9 cellular contexts compared by ENCODE assay signal in genomic region chr21:15221799-15222386, GRCh38.
DNase-seq lines count a peak whose midpoint lies in the region; ATAC-seq and TF ChIP-seq lines count a peak whose summit lies in the region.
"Had no signal": no experiment of that assay in that cellular context is flagged by ENCODE, and none has a peak within 500 bp of the region (broad histone marks: within the 10 kb centered on the region; RNA-seq: fewer than 3 reads in every experiment).

No MANE protein-coding gene starts in this region.

- H3K4me1 ChIP-seq in psoas muscle: peaks cover 26% of the 10 kb centered on the region
- H3K4me1 ChIP-seq in OCI-LY7 (ENCODE audit: insufficient read depth, low read length, poor library complexity, severe bottlenecking): no peaks in the 10 kb centered on the region

- no peaks in the 10 kb centered on the region for H3K9me2 ChIP-seq in OCI-LY7 (ENCODE audit: insufficient read depth, low read length)

- intact Hi-C loops in psoas muscle (cut with DNase I): loop anchor here in 1 of 2 donors (5.0 to 10.0 kb wide), 3 partner anchors 100 to 263 kb away; no protein-coding TSS in a partner anchor
- intact Hi-C loops in OCI-LY7 (cut with micrococcal nuclease; ENCODE audit: unreplicated experiment): no loop called here

- ATAC-seq in esophagus mucosa (peak; percentile 94), psoas muscle (peak; percentile 97 to 99 (median 98)), HG02981 (IDR thresholded peaks at IDR 0.05; ENCODE audit: unreplicated experiment) (no peak)

- H4K20me1 ChIP-seq in OCI-LY7 (ENCODE audit: insufficient read depth, low read length): no peaks in the 10 kb centered on the region

- H3K4me3 ChIP-seq in psoas muscle (no peak overlapping the region), OCI-LY7 (ENCODE audit: low read depth, low read length, poor library complexity, severe bottlenecking) (no peak overlapping the region)
- H3K4me3 ChIP-seq: skin epidermis had no signal

- no peaks in the 10 kb centered on the region for H3K79me2 ChIP-seq in OCI-LY7 (ENCODE audit: insufficient read depth, low read depth, low read length)

- H3K9me3 ChIP-seq in psoas muscle: no peaks in the 10 kb centered on the region
- no peaks in the 10 kb centered on the region for H3K9me3 ChIP-seq in OCI-LY7 (ENCODE audit: low read length)

- peak; percentile 72 for DNase-seq in HCEC 1CT
- peak; percentile 97 for DNase-seq in NCI-H82 (lab: John Stamatoyannopoulos, UW)
- DNase-seq in psoas muscle: peak; percentile 50 to 57
- DNase-seq in OCI-LY7 (ENCODE audit: low spot score): no peak
- no peak for DNase-seq in midbrain (lab: John Stamatoyannopoulos, UW)
- no peak for DNase-seq in activated CD8-positive, alpha-beta memory T cell treated with anti-CD3 and anti-CD28 coated beads, Interleukin-2, amount 50 U/mL, for 4 hours

- no peak overlapping the region for H2AFZ ChIP-seq in OCI-LY7 (ENCODE audit: low read length)

- H3K4me2 ChIP-seq in OCI-LY7 (ENCODE audit: low read length): no peak overlapping the region

- no TSS peak for BruUV-seq in OCI-LY7 (replicated peaks; lab: Mats Ljungman, UMichigan)

- no peaks in the 10 kb centered on the region for H3K36me3 ChIP-seq in psoas muscle (ENCODE audit: insufficient read depth in 1 of 2, low read depth in 1 of 2)
- no peaks in the 10 kb centered on the region for H3K36me3 ChIP-seq in OCI-LY7 (ENCODE audit: insufficient read depth, low read length)

- CTCF ChIA-PET in OCI-LY7 (lab: Charles Lee; ENCODE audit: unreplicated experiment): no interaction called here

- POLR2A ChIA-PET in OCI-LY7 (lab: Charles Lee): interaction anchor here (0.7 to 1.4 kb wide), 2 partner anchors 10 kb away, joined by 3 to 4 read pairs; no protein-coding TSS in a partner anchor

- no peak for TF ChIP-seq CTCF in psoas muscle (IDR thresholded peaks at IDR 0.05)
- no peak for TF ChIP-seq CTCF in OCI-LY7 (conservative IDR thresholded peaks at IDR 0.05; ENCODE audit: low read length)

- H3K27ac ChIP-seq in psoas muscle (peak overlapping the region; percentile 55), OCI-LY7 (ENCODE audit: low read depth, low read length, poor library complexity, severe bottlenecking) (no peak overlapping the region)

- H3K27me3 ChIP-seq in psoas muscle (ENCODE audit: insufficient read depth in 3 of 3, low read length in 2 of 3): no peaks in the 10 kb centered on the region

Comparison
In these comparisons a context has a peak if more than half of its experiments do, and no peak if none do; other contexts are left out.
1. DNase-seq: peak in HCEC 1CT (single experiment), NCI-H82 (single experiment) and psoas muscle (2 of 2); none in OCI-LY7 (single experiment), midbrain (single experiment) and activated CD8-positive, alpha-beta memory T cell treated with anti-CD3 and anti-CD28 coated beads, Interleukin-2, amount 50 U/mL, for 4 hours (single experiment).